In genomic region chr6:150964765-150965164, GRCh38 we compare ENCODE assay signal across 18 cellular contexts.
"Had no signal": no experiment of that assay in that cellular context is flagged by ENCODE, and none has a peak within 500 bp of the region (broad histone marks: within the 10 kb centered on the region; RNA-seq: fewer than 3 reads in every experiment).

No MANE protein-coding gene starts in this region.

- H3K27me3 ChIP-seq: esophagus muscularis mucosa, gastrocnemius medialis, upper lobe of left lung had no signal

- H3K36me3 ChIP-seq: gastrocnemius medialis, left ventricle myocardium inferior, upper lobe of left lung, WERI-Rb-1 had no signal

- H3K9me3 ChIP-seq: esophagus muscularis mucosa, gastrocnemius medialis, left ventricle myocardium inferior, upper lobe of left lung had no signal

- H3K4me3 ChIP-seq: esophagus muscularis mucosa, gastrocnemius medialis, left ventricle myocardium inferior, upper lobe of left lung had no signal

- DNase-seq: activated naive CD4-positive, alpha-beta T cell treated with Interleukin-2 at 50 U/mL for 16 hours; activated naive CD8-positive, alpha-beta T cell treated with anti-CD3 and anti-CD28 coated beads for 36 hours; activated T-cell treated with anti-CD3 and anti-CD28 coated beads, Interleukin-2, amount 50 U/mL, for 24 hours; cortex of kidney; effector memory CD4-positive, alpha-beta T cell; gastrocnemius medialis; hippocampal formation; left ventricle myocardium inferior; naive thymus-derived CD4-positive, alpha-beta T cell; occipital lobe; posterior cingulate gyrus; stimulated activated CD4-positive, alpha-beta T cell treated with anti-CD3 and anti-CD28 coated beads, Interleukin-4, amount 100 ng/mL, for 4 hours; stimulated activated naive CD8-positive, alpha-beta T cell treated with anti-CD3 and anti-CD28 coated beads, Interleukin-15, Interleukin-2, amounts not matched to agents 100 U/mL and 50 U/mL, for 24 hours; T-helper 1 cell; upper lobe of left lung; WERI-Rb-1 had no signal

- H3K4me1 ChIP-seq: esophagus muscularis mucosa, gastrocnemius medialis, left ventricle myocardium inferior, upper lobe of left lung had no signal

- ATAC-seq: activated T-helper 17 cell treated with anti-CD3 and anti-CD28 coated beads, Interleukin-2, amount 50 U/mL, for 72 hours; gastrocnemius medialis; naive thymus-derived CD4-positive, alpha-beta T cell; stimulated activated naive CD8-positive, alpha-beta T cell treated with anti-CD3 and anti-CD28 coated beads, Interleukin-15, Interleukin-2, amounts not matched to agents 100 U/mL and 50 U/mL, for 24 hours had no signal
